1 cellular context compared by ENCODE assay signal in genomic region chr1:201916649-201917249, GRCh38.
A peak's percentile ranks its signal among the peaks of the same experiment; 100 is the strongest.
TF ChIP-seq lines count a peak whose summit lies in the region.

No MANE protein-coding gene starts in this region.

TF ChIP-seq in SK-N-SH, 30 proteins besides CTCF, POLR2A, EP300 and RAD21 (continued from another document):
- TF ChIP-seq, protein P1, sequence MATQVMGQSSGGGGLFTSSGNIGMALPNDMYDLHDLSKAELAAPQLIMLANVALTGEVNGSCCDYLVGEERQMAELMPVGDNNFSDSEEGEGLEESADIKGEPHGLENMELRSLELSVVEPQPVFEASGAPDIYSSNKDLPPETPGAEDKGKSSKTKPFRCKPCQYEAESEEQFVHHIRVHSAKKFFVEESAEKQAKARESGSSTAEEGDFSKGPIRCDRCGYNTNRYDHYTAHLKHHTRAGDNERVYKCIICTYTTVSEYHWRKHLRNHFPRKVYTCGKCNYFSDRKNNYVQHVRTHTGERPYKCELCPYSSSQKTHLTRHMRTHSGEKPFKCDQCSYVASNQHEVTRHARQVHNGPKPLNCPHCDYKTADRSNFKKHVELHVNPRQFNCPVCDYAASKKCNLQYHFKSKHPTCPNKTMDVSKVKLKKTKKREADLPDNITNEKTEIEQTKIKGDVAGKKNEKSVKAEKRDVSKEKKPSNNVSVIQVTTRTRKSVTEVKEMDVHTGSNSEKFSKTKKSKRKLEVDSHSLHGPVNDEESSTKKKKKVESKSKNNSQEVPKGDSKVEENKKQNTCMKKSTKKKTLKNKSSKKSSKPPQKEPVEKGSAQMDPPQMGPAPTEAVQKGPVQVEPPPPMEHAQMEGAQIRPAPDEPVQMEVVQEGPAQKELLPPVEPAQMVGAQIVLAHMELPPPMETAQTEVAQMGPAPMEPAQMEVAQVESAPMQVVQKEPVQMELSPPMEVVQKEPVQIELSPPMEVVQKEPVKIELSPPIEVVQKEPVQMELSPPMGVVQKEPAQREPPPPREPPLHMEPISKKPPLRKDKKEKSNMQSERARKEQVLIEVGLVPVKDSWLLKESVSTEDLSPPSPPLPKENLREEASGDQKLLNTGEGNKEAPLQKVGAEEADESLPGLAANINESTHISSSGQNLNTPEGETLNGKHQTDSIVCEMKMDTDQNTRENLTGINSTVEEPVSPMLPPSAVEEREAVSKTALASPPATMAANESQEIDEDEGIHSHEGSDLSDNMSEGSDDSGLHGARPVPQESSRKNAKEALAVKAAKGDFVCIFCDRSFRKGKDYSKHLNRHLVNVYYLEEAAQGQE (IDR thresholded peaks at IDR 0.05; ENCODE audit: low read depth, low read length) = 0 out of 2 replicates have a peak, but pooled peaks have one; percentile 39
- no peak; the same call in 1 of the 2 replicates for TF ChIP-seq RCOR1 (IDR thresholded peaks at IDR 0.05; ENCODE audit: low read length)
- no peak for TF ChIP-seq IRF3 (IDR thresholded peaks at IDR 0.05; ENCODE audit: low read depth, low read length)
- peak; percentile 79 for TF ChIP-seq TCF12 (IDR thresholded peaks at IDR 0.05)
- peak; percentile 99 for TF ChIP-seq NFIC (IDR thresholded peaks at IDR 0.05; ENCODE audit: borderline replicate concordance)
- TF ChIP-seq POLR2AphosphoS5 (IDR thresholded peaks at IDR 0.05; ENCODE audit: low read depth, low read length) = peak; percentile 40; the same call in 1 of the 2 replicates
